Comparison of ENCODE assay signal across 19 cellular contexts in the genomic region with DNA sequence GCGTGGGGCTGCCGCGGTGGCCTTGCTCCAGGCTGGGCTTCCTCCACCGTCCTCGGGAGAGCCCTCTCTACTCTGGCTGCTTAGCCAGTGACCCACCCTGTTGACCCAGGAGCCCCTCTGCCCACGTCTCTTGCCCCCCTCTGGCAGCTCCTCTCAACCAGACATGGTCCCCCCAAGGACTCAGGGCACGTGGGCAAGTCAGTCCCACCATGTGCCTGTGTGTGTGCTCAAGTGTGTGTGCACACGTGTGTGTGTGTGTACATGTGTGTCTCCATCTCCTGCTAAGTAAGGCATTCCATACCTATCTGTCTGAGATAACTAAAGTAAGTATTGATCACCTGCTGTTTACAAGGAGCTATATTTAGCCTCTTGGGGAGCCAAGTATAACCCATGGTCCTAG.
A peak's percentile ranks its signal among the peaks of the same experiment; 100 is the strongest.
DNase-seq lines count a peak whose midpoint lies in the region; ATAC-seq, FAIRE-seq and TF ChIP-seq lines count a peak whose summit lies in the region.
"Had no signal": no experiment of that assay in that cellular context is flagged by ENCODE, and none has a peak within 500 bp of the region (broad histone marks: within the 10 kb centered on the region; RNA-seq: fewer than 3 reads in every experiment).

No MANE protein-coding gene starts in this region.

- no peak for TF ChIP-seq POLR2A in HepG2 (IDR thresholded peaks at IDR 0.05; ENCODE audit: insufficient read depth in 1 of 2, low read depth in 2 of 2, low read length in 2 of 2)
- TF ChIP-seq POLR2A in right lobe of liver (IDR thresholded peaks at IDR 0.05) = no peak

- no peak overlapping the region for H3K23ac ChIP-seq in neuronal stem cell (ENCODE audit: low read depth, low read length, poor library complexity)

- H3K36me3 Mint-ChIP-seq in activated B cell treated with CpG ODN at 0.5 μM for 24 hours (ENCODE audit: low read depth) = no peaks in the 10 kb centered on the region
- H3K36me3 Mint-ChIP-seq in CD14-positive monocyte = no peaks in the 10 kb centered on the region
- H3K36me3 Mint-ChIP-seq: CD4-positive, CD25-positive, alpha-beta regulatory T cell; CD8-positive, alpha-beta T cell had no signal

- ATAC-seq in HepG2 (no peak), right lobe of liver (no peak), activated B cell treated with CpG ODN at 0.5 μM for 24 hours (ENCODE audit: low read depth) (no peak)
- ATAC-seq: CD8-positive, alpha-beta T cell had no signal

- no TSS peak for BruUV-seq in HepG2 (replicated peaks; lab: Mats Ljungman, UMichigan)

- no peak overlapping the region for H2BK5ac ChIP-seq in neuronal stem cell (ENCODE audit: low read length)

- peak overlapping the region; percentile 3 for H3K27ac Mint-ChIP-seq in activated B cell treated with CpG ODN at 0.5 μM for 24 hours
- no peak overlapping the region for H3K27ac Mint-ChIP-seq in CD14-positive monocyte
- H3K27ac Mint-ChIP-seq: CD4-positive, CD25-positive, alpha-beta regulatory T cell; CD8-positive, alpha-beta T cell had no signal

- H3K4me1 Mint-ChIP-seq in activated B cell treated with CpG ODN at 0.5 μM for 24 hours (peaks cover 6% of the 10 kb centered on the region), CD14-positive monocyte (peaks cover 36% of the 10 kb centered on the region)

- H2BK12ac ChIP-seq in neuronal stem cell (ENCODE audit: low read length) = no peak overlapping the region

- POLR2A ChIA-PET in HepG2 (lab: Yijun Ruan, JAX) (no interaction called here), activated B cell treated with CpG ODN at 0.5 μM for 24 hours (lab: Charles Lee) (no interaction called here)

- H3K4me3 Mint-ChIP-seq in activated B cell treated with CpG ODN at 0.5 μM for 24 hours (no peak overlapping the region), CD14-positive monocyte (no peak overlapping the region)
- H3K4me3 Mint-ChIP-seq: CD4-positive, CD25-positive, alpha-beta regulatory T cell; CD8-positive, alpha-beta T cell had no signal

- H3K14ac ChIP-seq in neuronal stem cell (ENCODE audit: low read length) = peak overlapping the region; percentile 66

- H3K4me1 ChIP-seq in HepG2 (ENCODE audit: insufficient read depth, low read length) = peaks cover 19% of the 10 kb centered on the region
- H3K4me1 ChIP-seq in right lobe of liver = peaks cover 0 to 18% (median 8%) of the 10 kb centered on the region in 4 donors
- H3K4me1 ChIP-seq in neuronal stem cell (ENCODE audit: control insufficient read depth in 2 of 2, insufficient read depth in 1 of 2, low read depth in 1 of 2, low read length in 2 of 2) = peaks cover 24% of the 10 kb centered on the region in 2 donors

- H2AFZ ChIP-seq in HepG2 (ENCODE audit: low read length) (no peak overlapping the region), neuronal stem cell (ENCODE audit: low read length) (no peak overlapping the region)

- no peak for DNase-seq in HepG2 (ENCODE audit: low spot score)
- no peak for DNase-seq in right lobe of liver
- DNase-seq in activated B cell treated with CpG ODN at 0.5 μM for 24 hours = no peak
- DNase-seq in neuronal stem cell (ENCODE audit: low spot score) = no peak
- no peak for DNase-seq in urothelium cell line (ENCODE audit: low spot score)
- no peak for DNase-seq in activated T-cell treated with anti-CD3 and anti-CD28 coated beads, Interleukin-2, amount 50 U/mL, for 1 hour
- DNase-seq in NCI-H1694 (lab: John Stamatoyannopoulos, UW) = no peak
- DNase-seq in CD14-positive monocyte (ENCODE audit: low spot score) = no peak
- DNase-seq: C1 segment of cervical spinal cord; Caco-2; CD4-positive, CD25-positive, alpha-beta regulatory T cell; CD8-positive, alpha-beta T cell; DMS153; DND-41; GOT3; H7; HCEC 1CT had no signal

- H3K27me3 Mint-ChIP-seq in activated B cell treated with CpG ODN at 0.5 μM for 24 hours (peaks cover 6% of the 10 kb centered on the region), CD14-positive monocyte (ENCODE audit: low read depth in 3 of 3) (peaks cover 0 to 3% (median 3%) of the 10 kb centered on the region in 3 donors)

- H3K4me3 ChIP-seq in HepG2 (replicated peaks in 1 of 3; ENCODE audit: insufficient read depth in 1 of 3, low read depth in 2 of 3, low read length in 3 of 3) (no peak overlapping the region), right lobe of liver (no peak overlapping the region), neuronal stem cell (ENCODE audit: low read length in 2 of 2) (no peak overlapping the region)

- in situ Hi-C loops in HepG2 (cut with HindIII; ENCODE audit: extremely low pct_ligation_motif_present, low pct_unique_long_range_greater_than_20kb) = loop anchor here (10.0 kb wide), 1 partner anchor 304 kb away; a partner anchor contains a TSS

- no peak for TF ChIP-seq EP300 in HepG2 (IDR thresholded peaks at IDR 0.05; ENCODE audit: low read depth in 2 of 2, low read length in 2 of 2)
- TF ChIP-seq EP300 in HepG2 (CRISPR knock-in tag; IDR thresholded peaks at IDR 0.05; ENCODE audit: borderline replicate concordance) = no peak

- no peaks in the 10 kb centered on the region for H3K9me3 ChIP-seq in HepG2 (ENCODE audit: low read length)
- H3K9me3 ChIP-seq in right lobe of liver = no peaks in the 10 kb centered on the region
- H3K9me3 ChIP-seq in neuronal stem cell (replicated peaks in 1 of 2; ENCODE audit: control insufficient read depth in 2 of 2, insufficient read depth in 1 of 2, low read depth in 1 of 2, low read length in 2 of 2) = peaks cover 0 to 5% of the 10 kb centered on the region in 2 donors

- no peak overlapping the region for H2BK120ac ChIP-seq in neuronal stem cell (ENCODE audit: low read depth, low read length)

- no peak for FAIRE-seq in HepG2 (lab: Jason Lieb, UNC)
- FAIRE-seq in urothelium cell line (lab: Jason Lieb, UNC) = peak; percentile 76
- FAIRE-seq: G401.6, GM12892 had no signal

- 53% methylated on average over 8 of the region's 8 CpGs for WGBS in HepG2 (ENCODE audit: low lambda C conversion rate)
- WGBS in right lobe of liver (ENCODE audit: insufficient coverage, low coverage, low lambda C conversion rate, missing lambda C conversion rate) = 86% methylated on average over 8 of the region's 8 CpGs
- no CpG with 5 or more reads among the region's 8 CpGs for WGBS in neuronal stem cell (ENCODE audit: extremely low coverage in 2 of 2, insufficient read length in 2 of 2, insufficient replicate concordance in 1 of 2), 2 donors

- H3K79me1 ChIP-seq in neuronal stem cell (ENCODE audit: low read depth, low read length) = no peaks in the 10 kb centered on the region

- no peak overlapping the region for H4K8ac ChIP-seq in neuronal stem cell (ENCODE audit: low read depth, low read length)

- H3K27me3 ChIP-seq in HepG2 (ENCODE audit: control insufficient read depth in 1 of 2, insufficient read depth in 2 of 2, low read length in 2 of 2) (peaks cover 3 to 27% of the 10 kb centered on the region in 2 experiments; a peak in 3 of 5 replicates), right lobe of liver (no peaks in the 10 kb centered on the region), neuronal stem cell (ENCODE audit: control insufficient read depth in 3 of 3, insufficient read depth in 3 of 3, low read depth in 1 of 3, low read length in 3 of 3) (peaks cover 0 to 8% (median 0%) of the 10 kb centered on the region in 3 experiments)

- H3K27ac ChIP-seq in HepG2 (ENCODE audit: extremely low read length, insufficient read depth, low read length) (no peak overlapping the region), right lobe of liver (no peak overlapping the region), neuronal stem cell (replicated peaks; ENCODE audit: low read length) (no peak overlapping the region)

- no peak overlapping the region for H4K91ac ChIP-seq in neuronal stem cell (ENCODE audit: low read depth, low read length, poor library complexity)

- H3K9me3 Mint-ChIP-seq in activated B cell treated with CpG ODN at 0.5 μM for 24 hours (no peaks in the 10 kb centered on the region), CD14-positive monocyte (no peaks in the 10 kb centered on the region)
- H3K9me3 Mint-ChIP-seq: CD4-positive, CD25-positive, alpha-beta regulatory T cell; CD8-positive, alpha-beta T cell had no signal

- H4K20me1 ChIP-seq in HepG2 (ENCODE audit: insufficient read depth, low read length) = no peaks in the 10 kb centered on the region

- no peak for TF ChIP-seq RAD21 in HepG2 (CRISPR knock-in tag; IDR thresholded peaks at IDR 0.05)

- H3K18ac ChIP-seq in neuronal stem cell (ENCODE audit: low read length) = no peak overlapping the region

- CTCF ChIA-PET in HepG2 (lab: Yijun Ruan, JAX; ENCODE audit: low intra/inter-chr PET ratio, low total read pairs) (no interaction called here), activated B cell treated with CpG ODN at 0.5 μM for 24 hours (lab: Charles Lee) (no interaction called here)

- no peak overlapping the region for H2AK5ac ChIP-seq in neuronal stem cell (ENCODE audit: low read depth, low read length)

- no peak overlapping the region for H3K9ac ChIP-seq in HepG2 (ENCODE audit: insufficient read depth, low read depth, low read length)
- H3K9ac ChIP-seq in neuronal stem cell (ENCODE audit: low read depth, low read length, poor library complexity) = peak overlapping the region; percentile 15

- H3K4ac ChIP-seq in neuronal stem cell (ENCODE audit: low read length) = no peak overlapping the region

- H2BK15ac ChIP-seq in neuronal stem cell (ENCODE audit: low read length) = no peak overlapping the region

- TF ChIP-seq CTCF in HepG2 (CRISPR knock-in tag; IDR thresholded peaks at IDR 0.05) (no peak), right lobe of liver (IDR thresholded peaks at IDR 0.05) (no peak), activated B cell treated with CpG ODN at 0.5 μM for 24 hours (IDR thresholded peaks at IDR 0.05) (no peak), CD14-positive monocyte (IDR thresholded peaks at IDR 0.05) (no peak)

- intact Hi-C loops in HepG2 (cut with micrococcal nuclease; ENCODE audit: unreplicated experiment) = no loop called here
- intact Hi-C loops in right lobe of liver (cut with DNase I) = no loop called here
- intact Hi-C loops in activated B cell treated with CpG ODN at 0.5 μM for 24 hours (cut with micrococcal nuclease) = no loop called here
- intact Hi-C loops in CD14-positive monocyte (cut with micrococcal nuclease) = no loop called here

- H3K4me2 ChIP-seq in HepG2 (ENCODE audit: low read depth, low read length) (no peak overlapping the region), neuronal stem cell (ENCODE audit: insufficient read depth, low read length, poor library complexity, severe bottlenecking) (no peak overlapping the region)

- no peaks in the 10 kb centered on the region for H3K79me2 ChIP-seq in HepG2 (ENCODE audit: insufficient read depth, low read length)

- H3K36me3 ChIP-seq in HepG2 (replicated peaks in 1 of 2; ENCODE audit: control insufficient read depth in 1 of 2, insufficient read depth in 2 of 2, low read length in 2 of 2) = no peaks in the 10 kb centered on the region
- no peaks in the 10 kb centered on the region for H3K36me3 ChIP-seq in right lobe of liver
- no peaks in the 10 kb centered on the region for H3K36me3 ChIP-seq in neuronal stem cell (replicated peaks in 1 of 2; ENCODE audit: control insufficient read depth in 2 of 2, insufficient read depth in 2 of 2, low read length in 2 of 2)

TF ChIP-seq in HepG2, 621 proteins besides CTCF, POLR2A, EP300 and RAD21 (continues in another document):
- no peak for TF ChIP-seq CREM (IDR thresholded peaks at IDR 0.05)
- no peak for TF ChIP-seq CREM (CRISPR knock-in tag; IDR thresholded peaks at IDR 0.05)
